7 cellular contexts compared by ENCODE assay signal in genomic region chr2:241478166-241478565, GRCh38.
"Had no signal": no experiment of that assay in that cellular context is flagged by ENCODE, and none has a peak within 500 bp of the region (broad histone marks: within the 10 kb centered on the region; RNA-seq: fewer than 3 reads in every experiment).

No MANE protein-coding gene starts in this region.

- H3K9me3 Mint-ChIP-seq: IgD-negative memory B cell had no signal

- FAIRE-seq: HepG2, HTR-8/SVneo had no signal

- H3K4me3 Mint-ChIP-seq: IgD-negative memory B cell had no signal

- H3K27ac ChIP-seq: HL-60 had no signal

- H3K27ac Mint-ChIP-seq: IgD-negative memory B cell had no signal

- ATAC-seq: HepG2, K562 had no signal

- H3K4me1 Mint-ChIP-seq: IgD-negative memory B cell had no signal

- H3K4me3 ChIP-seq: K562 had no signal

- DNase-seq: IMR-90, KBM-7 had no signal

- H3K27me3 Mint-ChIP-seq: IgD-negative memory B cell had no signal
